17 cellular contexts compared by ENCODE assay signal in the genomic region with DNA sequence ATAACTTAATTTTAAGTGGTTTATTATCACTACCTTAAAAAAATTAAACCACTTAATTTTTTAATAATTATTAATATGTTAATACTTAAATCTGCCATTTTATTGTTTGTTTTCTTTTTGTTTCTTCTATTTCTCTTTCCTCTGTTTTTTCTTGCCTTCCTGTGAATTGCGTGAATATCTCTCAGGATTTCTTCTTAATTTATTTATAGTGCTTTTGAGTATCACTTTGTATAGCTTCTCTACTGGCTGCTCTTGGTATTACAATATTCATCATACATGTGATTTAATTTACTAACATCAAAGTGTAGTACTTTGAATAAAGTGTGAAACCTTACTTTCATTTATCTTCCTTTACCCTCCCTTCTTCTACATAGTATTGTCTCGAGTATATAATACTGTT.
DNase-seq lines count a peak whose midpoint lies in the region; ATAC-seq and TF ChIP-seq lines count a peak whose summit lies in the region.
"Had no signal": no experiment of that assay in that cellular context is flagged by ENCODE, and none has a peak within 500 bp of the region (broad histone marks: within the 10 kb centered on the region; RNA-seq: fewer than 3 reads in every experiment).

No MANE protein-coding gene starts in this region.

- H3K4me3 Mint-ChIP-seq in MCF 10A (ENCODE audit: unreplicated experiment) (no peak overlapping the region), glutamatergic neuron (ENCODE audit: unreplicated experiment) (no peak overlapping the region)
- H3K4me3 Mint-ChIP-seq: B cell; CD8-positive, alpha-beta T cell; T-cell had no signal

- no peaks in the 10 kb centered on the region for H3K36me3 Mint-ChIP-seq in MCF 10A (ENCODE audit: insufficient read depth, unreplicated experiment)
- no peaks in the 10 kb centered on the region for H3K36me3 Mint-ChIP-seq in glutamatergic neuron (ENCODE audit: unreplicated experiment)
- H3K36me3 Mint-ChIP-seq: CD8-positive, alpha-beta T cell; T-cell had no signal

- no TSS peak for BruUV-seq in MCF 10A (replicated peaks; lab: Mats Ljungman, UMichigan)
- no TSS peak for BruUV-seq in mammary epithelial cell (replicated peaks; lab: Mats Ljungman, UMichigan)
- no TSS peak for BruUV-seq in PC-3 (replicated peaks; lab: Mats Ljungman, UMichigan)

- H3K4me1 Mint-ChIP-seq in MCF 10A (ENCODE audit: insufficient read depth, unreplicated experiment) (no peaks in the 10 kb centered on the region), glutamatergic neuron (ENCODE audit: low read depth, unreplicated experiment) (no peaks in the 10 kb centered on the region)
- H3K4me1 Mint-ChIP-seq: B cell, T-cell had no signal

- CTCF ChIA-PET in MCF 10A (lab: Yijun Ruan, JAX): interaction anchor here (0.8 kb wide), 1 partner anchor 378 kb away, joined by 3 read pairs; no protein-coding TSS in a partner anchor
- CTCF ChIA-PET in mammary epithelial cell (lab: Charles Lee; ENCODE audit: low non-redundant PET): no interaction called here
- CTCF ChIA-PET in PC-3 (lab: Charles Lee): no interaction called here

- dilution Hi-C loops in mammary epithelial cell (cut with HindIII; ENCODE audit: low sequenced_read_pairs): no loop called here

- no peak overlapping the region for H3K4me3 ChIP-seq in mammary epithelial cell (replicated peaks in 1 of 3; ENCODE audit: insufficient read depth in 1 of 3, low read depth in 2 of 3, low read length in 3 of 3)
- no peak overlapping the region for H3K4me3 ChIP-seq in PC-3 (ENCODE audit: low read length)
- no peak overlapping the region for H3K4me3 ChIP-seq in smooth muscle cell
- H3K4me3 ChIP-seq: SJSA1 had no signal

- H2AFZ ChIP-seq in mammary epithelial cell (ENCODE audit: low read depth, low read length): no peak overlapping the region
- H2AFZ ChIP-seq in PC-3 (ENCODE audit: low read length): no peak overlapping the region
- no peak overlapping the region for H2AFZ ChIP-seq in smooth muscle cell (ENCODE audit: low read depth)

- no peaks in the 10 kb centered on the region for H3K27me3 ChIP-seq in mammary epithelial cell (ENCODE audit: insufficient read depth, low read length)
- H3K27me3 ChIP-seq in PC-3 (ENCODE audit: low read length): no peaks in the 10 kb centered on the region
- H3K27me3 ChIP-seq in smooth muscle cell (ENCODE audit: low read depth): no peaks in the 10 kb centered on the region
- H3K27me3 ChIP-seq: SJSA1 had no signal

- H3K36me3 ChIP-seq in mammary epithelial cell (ENCODE audit: insufficient read depth, low read length): no peaks in the 10 kb centered on the region
- no peaks in the 10 kb centered on the region for H3K36me3 ChIP-seq in PC-3 (ENCODE audit: low read depth, low read length)
- no peaks in the 10 kb centered on the region for H3K36me3 ChIP-seq in smooth muscle cell (ENCODE audit: low read depth)
- H3K36me3 ChIP-seq: SJSA1 had no signal

- POLR2A ChIA-PET in MCF 10A (lab: Yijun Ruan, JAX): no interaction called here
- POLR2A ChIA-PET in PC-3 (lab: Charles Lee; ENCODE audit: unreplicated experiment): no interaction called here

- H3K27ac Mint-ChIP-seq in MCF 10A (ENCODE audit: low read depth, unreplicated experiment) (no peak overlapping the region), glutamatergic neuron (ENCODE audit: unreplicated experiment) (no peak overlapping the region)
- H3K27ac Mint-ChIP-seq: B cell; CD8-positive, alpha-beta T cell; T-cell had no signal

- ATAC-seq in PC-3: no peak
- ATAC-seq in HG03442 (IDR thresholded peaks at IDR 0.05; ENCODE audit: unreplicated experiment): no peak
- no peak for ATAC-seq in GM18517 (IDR thresholded peaks at IDR 0.05; ENCODE audit: unreplicated experiment)
- ATAC-seq: CD8-positive, alpha-beta T cell; T-cell had no signal

- H3F3A ChIP-seq in PC-3 (ENCODE audit: low read length, unreplicated experiment) (no peaks in the 10 kb centered on the region), smooth muscle cell (ENCODE audit: low read depth) (no peaks in the 10 kb centered on the region)

- H3K9me3 ChIP-seq in mammary epithelial cell (replicated peaks; ENCODE audit: insufficient read depth, low read length): no peaks in the 10 kb centered on the region
- H3K9me3 ChIP-seq in PC-3 (ENCODE audit: low read length): no peaks in the 10 kb centered on the region
- no peaks in the 10 kb centered on the region for H3K9me3 ChIP-seq in smooth muscle cell (replicated peaks; ENCODE audit: low read depth)
- H3K9me3 ChIP-seq: SJSA1 had no signal

- H3K9me2 ChIP-seq in PC-3 (replicated peaks; ENCODE audit: low read length): no peaks in the 10 kb centered on the region

- H3K79me2 ChIP-seq in mammary epithelial cell (ENCODE audit: insufficient read depth, low read length) (no peaks in the 10 kb centered on the region), PC-3 (ENCODE audit: low read length) (no peaks in the 10 kb centered on the region), smooth muscle cell (ENCODE audit: low read depth) (no peaks in the 10 kb centered on the region)

- intact Hi-C loops in MCF 10A (cut with micrococcal nuclease) (no loop called here), mammary epithelial cell (cut with micrococcal nuclease) (no loop called here), PC-3 (cut with micrococcal nuclease) (no loop called here)

- DNase-seq in MCF 10A (ENCODE audit: unreplicated experiment) (no peak), mammary epithelial cell (no peak), PC-3 (peak; percentile 3), glutamatergic neuron (no peak), smooth muscle cell (lab: John Stamatoyannopoulos, UW; ENCODE audit: unreplicated experiment) (no peak), HPDE6-E6E7 (ENCODE audit: extremely low spot score) (no peak)
- DNase-seq: CD8-positive, alpha-beta T cell; MM.1S; NCI-H1105 treated with DMSO at 0.1 percent for 48 hours; NCI-H187; NCI-H446 treated with DMSO at 0.1 percent for 48 hours; T-cell had no signal

- TF ChIP-seq CTCF in MCF 10A (IDR thresholded peaks at IDR 0.05; ENCODE audit: unreplicated experiment) (peak; percentile 12), mammary epithelial cell (conservative IDR thresholded peaks at IDR 0.05 in 1 of 2, IDR thresholded peaks at IDR 0.05 in 1 of 2; ENCODE audit: extremely low read depth in 1 of 2, insufficient read depth in 1 of 2, low read depth in 1 of 2, low read length in 2 of 2) (peak in 1 of 2 donors; percentile 11), PC-3 (conservative IDR thresholded peaks at IDR 0.05; ENCODE audit: low read depth, low read length) (0 out of 2 replicates have a peak, but pooled peaks have one; percentile 24), glutamatergic neuron (IDR thresholded peaks at IDR 0.05; ENCODE audit: partially characterized antibody, unreplicated experiment) (peak; percentile 56), smooth muscle cell (IDR thresholded peaks at IDR 0.05; ENCODE audit: borderline replicate concordance, insufficient read depth, poor library complexity, severe bottlenecking) (peak; percentile 21)

- H4K20me1 ChIP-seq in mammary epithelial cell (ENCODE audit: insufficient read depth, low read length) (no peaks in the 10 kb centered on the region), PC-3 (ENCODE audit: low read length) (no peaks in the 10 kb centered on the region), smooth muscle cell (ENCODE audit: low read depth) (no peaks in the 10 kb centered on the region)

- WGBS in mammary epithelial cell (ENCODE audit: low coverage, missing lambda C conversion rate): 19% methylated on average over 2 of the region's 2 CpGs
- 81% methylated on average over 2 of the region's 2 CpGs for WGBS in smooth muscle cell (ENCODE audit: low lambda C conversion rate)

- in situ Hi-C loops in mammary epithelial cell (cut with MboI; ENCODE audit: low sequenced_read_pairs in 2 of 2): no loop called here

- H3K4me1 ChIP-seq in mammary epithelial cell (ENCODE audit: insufficient read depth, low read length) (no peaks in the 10 kb centered on the region), PC-3 (ENCODE audit: insufficient read depth, low read length) (no peaks in the 10 kb centered on the region), smooth muscle cell (ENCODE audit: low read depth) (no peaks in the 10 kb centered on the region)
- H3K4me1 ChIP-seq: SJSA1 had no signal

- H3K27ac ChIP-seq in mammary epithelial cell (ENCODE audit: insufficient read depth, low read depth, low read length) (no peak overlapping the region), PC-3 (ENCODE audit: low read length) (no peak overlapping the region), smooth muscle cell (ENCODE audit: low read depth) (no peak overlapping the region)
- H3K27ac ChIP-seq: RWPE1, SJSA1 had no signal

- H3K9ac ChIP-seq in mammary epithelial cell (ENCODE audit: insufficient read depth, low read length): no peak overlapping the region
- no peak overlapping the region for H3K9ac ChIP-seq in PC-3 (ENCODE audit: low read length)
- no peak overlapping the region for H3K9ac ChIP-seq in smooth muscle cell (ENCODE audit: low read depth)

- H3K27me3 Mint-ChIP-seq in MCF 10A (ENCODE audit: insufficient read depth, unreplicated experiment) (no peaks in the 10 kb centered on the region), glutamatergic neuron (ENCODE audit: unreplicated experiment) (no peaks in the 10 kb centered on the region)
- H3K27me3 Mint-ChIP-seq: B cell, T-cell had no signal

- H3K9me3 Mint-ChIP-seq in MCF 10A (ENCODE audit: unreplicated experiment) (no peaks in the 10 kb centered on the region), glutamatergic neuron (ENCODE audit: unreplicated experiment) (no peaks in the 10 kb centered on the region)

- no peak overlapping the region for H3K4me2 ChIP-seq in mammary epithelial cell (ENCODE audit: insufficient read depth, low read depth, low read length)
- H3K4me2 ChIP-seq in PC-3 (ENCODE audit: low read length): no peak overlapping the region
- H3K4me2 ChIP-seq in smooth muscle cell: no peak overlapping the region
